In the genomic region with DNA sequence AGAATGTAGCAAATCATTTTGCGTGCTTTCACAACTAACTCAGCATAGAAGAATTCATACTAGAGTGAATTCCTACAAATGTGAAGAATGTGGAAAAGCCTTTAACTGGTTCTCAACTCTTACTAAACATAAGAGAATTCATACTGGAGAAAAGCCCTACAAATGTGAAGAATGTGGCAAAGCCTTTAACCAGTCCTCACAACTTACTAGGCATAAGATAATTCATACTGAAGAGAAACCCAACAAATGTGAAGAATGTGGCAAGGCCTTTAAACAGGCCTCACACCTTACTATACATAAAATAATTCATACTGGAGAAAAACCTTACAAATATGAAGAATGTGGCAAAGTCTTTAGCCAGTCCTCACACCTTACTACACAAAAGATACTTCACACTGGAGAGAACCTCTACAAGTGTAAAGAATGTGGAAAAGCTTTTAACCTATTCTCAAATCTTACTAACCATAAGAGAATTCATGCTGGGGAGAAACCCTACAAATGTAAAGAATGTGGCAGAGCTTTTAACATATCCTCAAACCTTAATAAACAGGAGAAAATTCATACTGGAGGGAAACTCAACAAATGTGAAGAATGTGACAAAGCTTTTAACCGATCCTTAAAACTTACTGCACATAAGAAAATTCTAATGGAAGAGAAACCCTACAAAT, we compare ENCODE assay signal across 25 cellular contexts.
"Had no signal": no experiment of that assay in that cellular context is flagged by ENCODE, and none has a peak within 500 bp of the region (broad histone marks: within the 10 kb centered on the region; RNA-seq: fewer than 3 reads in every experiment).

No MANE protein-coding gene starts in this region.

- DNase-seq: activated CD4-positive, alpha-beta T cell treated with anti-CD3 and anti-CD28 coated beads for 1 hour; activated CD4-positive, alpha-beta T cell treated with anti-CD3 and anti-CD28 coated beads, Interleukin-2, amount 50 U/mL, for 1 hour; activated CD8-positive, alpha-beta T cell treated with anti-CD3 and anti-CD28 coated beads, Interleukin-2, amount 10 ng/mL, durations not matched to agents 7 days and 5 days; activated gamma-delta T cell; adrenal gland; dorsolateral prefrontal cortex; effector memory CD8-positive, alpha-beta T cell; esophagus squamous epithelium; gastrocnemius medialis; hippocampal formation; left ventricle myocardium superior; mammary epithelial cell; midbrain; ovary; psoas muscle; stimulated activated CD4-positive, alpha-beta T cell treated with anti-CD3 and anti-CD28 coated beads, Interleukin-12 subunit alpha, Interleukin-12 subunit beta, amount 100 ng/mL, for 4 hours; stimulated activated naive CD8-positive, alpha-beta T cell treated with anti-CD3 and anti-CD28 coated beads, Interleukin-15, amount 100 ng/mL, for 72 hours; uterus had no signal

- H3K27me3 Mint-ChIP-seq: central memory CD8-positive, alpha-beta T cell; effector memory CD8-positive, alpha-beta T cell; stimulated activated naive CD8-positive, alpha-beta T cell treated with anti-CD3 and anti-CD28 coated beads, Interleukin-15, amount 100 ng/mL, for 72 hours had no signal

- ATAC-seq: activated CD8-positive, alpha-beta T cell treated with anti-CD3 and anti-CD28 coated beads, Interleukin-2, amount 10 ng/mL, durations not matched to agents 7 days and 5 days; activated naive CD4-positive, alpha-beta T cell treated with anti-CD3 and anti-CD28 coated beads, Interleukin-2, amount 50 U/mL, for 72 hours; effector memory CD8-positive, alpha-beta T cell; gastrocnemius medialis; left ventricle myocardium superior; psoas muscle; stimulated activated naive CD8-positive, alpha-beta T cell treated with anti-CD3 and anti-CD28 coated beads, Interleukin-15, amount 100 ng/mL, for 72 hours had no signal

- H3K4me3 ChIP-seq: adrenal gland, dorsolateral prefrontal cortex, esophagus squamous epithelium, ovary, psoas muscle, right atrium auricular region, suprapubic skin, uterus had no signal

- H3K36me3 ChIP-seq: adrenal gland, ovary, uterus had no signal

- H3K4me3 Mint-ChIP-seq: activated CD8-positive, alpha-beta T cell treated with anti-CD3 and anti-CD28 coated beads, Interleukin-2, amount 10 ng/mL, durations not matched to agents 7 days and 5 days; activated T-helper 1 cell treated with anti-CD3 and anti-CD28 coated beads, Interleukin-12 subunit alpha, Interleukin-12 subunit beta, Interleukin-2, Interleukin-4 antibody, amounts not matched to agents 30 ng/mL and 10 ng/mL and 1 ng/mL, durations not matched to agents 14 hours and 24 hours and 36 hours; central memory CD8-positive, alpha-beta T cell; effector memory CD8-positive, alpha-beta T cell; nephron; stimulated activated naive CD8-positive, alpha-beta T cell treated with anti-CD3 and anti-CD28 coated beads, Interleukin-15, amount 100 ng/mL, for 72 hours had no signal

- H3K27ac Mint-ChIP-seq: activated CD8-positive, alpha-beta T cell treated with anti-CD3 and anti-CD28 coated beads, Interleukin-2, amount 10 ng/mL, durations not matched to agents 7 days and 5 days; activated T-helper 1 cell treated with anti-CD3 and anti-CD28 coated beads, Interleukin-12 subunit alpha, Interleukin-12 subunit beta, Interleukin-2, Interleukin-4 antibody, amounts not matched to agents 30 ng/mL and 10 ng/mL and 1 ng/mL, durations not matched to agents 14 hours and 24 hours and 36 hours; effector memory CD8-positive, alpha-beta T cell; nephron had no signal

- H3K4me1 Mint-ChIP-seq: central memory CD8-positive, alpha-beta T cell; nephron; stimulated activated naive CD8-positive, alpha-beta T cell treated with anti-CD3 and anti-CD28 coated beads, Interleukin-15, amount 100 ng/mL, for 72 hours had no signal

- H3K27ac ChIP-seq: adrenal gland, dorsolateral prefrontal cortex, esophagus squamous epithelium, gastrocnemius medialis, neutrophil, ovary, psoas muscle, right atrium auricular region, suprapubic skin, uterus had no signal

- H3K4me1 ChIP-seq: adrenal gland, esophagus squamous epithelium, gastrocnemius medialis, psoas muscle, right atrium auricular region, suprapubic skin, uterus had no signal

- H3K27me3 ChIP-seq: adrenal gland, dorsolateral prefrontal cortex, esophagus squamous epithelium, gastrocnemius medialis, neutrophil, ovary, right atrium auricular region, suprapubic skin, uterus had no signal
